ENCODE assay signal across 16 cellular contexts in the genomic region with DNA sequence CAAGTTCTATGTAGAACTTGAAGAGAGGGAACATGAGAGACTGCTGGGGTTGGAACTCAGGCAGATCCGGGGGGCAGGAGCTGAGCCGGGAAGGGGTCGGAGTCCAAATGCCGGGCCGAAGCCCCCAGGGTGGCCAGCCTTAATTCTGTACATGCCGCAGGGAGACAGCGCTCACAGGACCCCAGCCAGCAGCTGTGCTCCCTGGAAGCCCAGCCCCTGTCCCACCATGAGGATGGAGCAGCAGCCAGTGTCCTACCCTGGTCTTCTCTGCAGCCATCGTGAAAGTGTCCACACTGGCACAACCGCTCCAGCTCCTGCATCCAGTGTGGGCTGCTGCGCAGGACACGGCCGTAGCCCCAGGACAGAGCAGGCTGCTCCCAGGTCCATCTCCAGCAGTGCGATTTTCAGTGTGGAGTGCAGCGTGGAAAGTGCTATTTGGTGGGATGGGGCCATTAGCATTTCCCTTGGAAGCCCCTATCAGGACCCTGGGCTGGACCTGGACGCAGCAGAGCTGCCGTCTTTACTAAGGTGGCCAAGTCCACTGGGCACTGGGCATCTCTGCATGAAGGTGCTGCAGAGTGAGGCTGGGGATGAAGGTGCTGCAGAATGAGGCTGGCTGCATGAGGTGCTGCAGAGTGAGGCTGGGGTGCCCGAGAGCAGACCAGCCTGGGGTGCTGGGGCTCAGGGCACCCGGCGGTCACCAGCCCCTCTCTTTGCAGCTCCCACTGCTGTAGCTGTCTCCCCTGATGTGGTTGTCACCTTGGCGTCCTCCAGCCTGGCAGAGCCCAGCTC.
DNase-seq lines count a peak whose midpoint lies in the region; ATAC-seq and TF ChIP-seq lines count a peak whose summit lies in the region.
"Had no signal": no experiment of that assay in that cellular context is flagged by ENCODE, and none has a peak within 500 bp of the region (broad histone marks: within the 10 kb centered on the region; RNA-seq: fewer than 3 reads in every experiment).

No MANE protein-coding gene starts in this region.

- no peak overlapping the region for H4K8ac ChIP-seq in neuronal stem cell (ENCODE audit: low read depth, low read length)

- no peak overlapping the region for H3K4me3 Mint-ChIP-seq in chondrocyte (ENCODE audit: unreplicated experiment)
- H3K4me3 Mint-ChIP-seq: CD4-positive, alpha-beta T cell had no signal

- no peaks in the 10 kb centered on the region for H3K79me1 ChIP-seq in neuronal stem cell (ENCODE audit: low read depth, low read length)

- H3K23ac ChIP-seq in neuronal stem cell (ENCODE audit: low read depth, low read length, poor library complexity), result peak overlapping the region; percentile 90

- H2BK12ac ChIP-seq in neuronal stem cell (ENCODE audit: low read length), result no peak overlapping the region

- intact Hi-C loops in upper lobe of right lung (cut with DNase I), result no loop called here

- no peak overlapping the region for H3K27ac ChIP-seq in neuronal stem cell (replicated peaks; ENCODE audit: low read length)
- H3K27ac ChIP-seq in upper lobe of right lung, result no peak overlapping the region

- no peaks in the 10 kb centered on the region for H3K27me3 ChIP-seq in H7 (ENCODE audit: control insufficient read depth, insufficient read depth, low read length)
- H3K27me3 ChIP-seq in neuronal stem cell (ENCODE audit: control insufficient read depth in 3 of 3, insufficient read depth in 3 of 3, low read depth in 1 of 3, low read length in 3 of 3), result no peaks in the 10 kb centered on the region
- H3K27me3 ChIP-seq in upper lobe of right lung, result peaks cover 27% of the 10 kb centered on the region
- H3K27me3 ChIP-seq: BE2C had no signal

- peak overlapping the region; percentile 7 for H2BK120ac ChIP-seq in neuronal stem cell (ENCODE audit: low read depth, low read length)

- H3K4me2 ChIP-seq in neuronal stem cell (ENCODE audit: insufficient read depth, low read length, poor library complexity, severe bottlenecking), result no peak overlapping the region

- ATAC-seq in upper lobe of right lung (no peak), HG02759 (IDR thresholded peaks at IDR 0.05; ENCODE audit: unreplicated experiment) (no peak)
- ATAC-seq: K562 had no signal

- H2AFZ ChIP-seq in neuronal stem cell (ENCODE audit: low read length), result no peak overlapping the region

- H3K36me3 ChIP-seq in H7 (replicated peaks; ENCODE audit: control insufficient read depth, insufficient read depth, low read length) (no peaks in the 10 kb centered on the region), neuronal stem cell (replicated peaks in 1 of 2; ENCODE audit: control insufficient read depth in 2 of 2, insufficient read depth in 2 of 2, low read length in 2 of 2) (no peaks in the 10 kb centered on the region), upper lobe of right lung (no peaks in the 10 kb centered on the region)
- H3K36me3 ChIP-seq: BE2C had no signal

- H3K9ac ChIP-seq in neuronal stem cell (ENCODE audit: low read depth, low read length, poor library complexity), result no peak overlapping the region

- H3K9me3 Mint-ChIP-seq in chondrocyte (ENCODE audit: low read depth), result no peaks in the 10 kb centered on the region
- H3K9me3 Mint-ChIP-seq: CD4-positive, alpha-beta T cell had no signal

- H3K4me1 Mint-ChIP-seq in chondrocyte (ENCODE audit: low read depth), result no peaks in the 10 kb centered on the region

- H2BK15ac ChIP-seq in neuronal stem cell (ENCODE audit: low read length), result no peak overlapping the region

- in situ Hi-C loops in GM13976 (cut with MboI; ENCODE audit: low sequenced_read_pairs, unreplicated experiment), result no loop called here

- DNase-seq in H7, result peak; percentile 50
- peak; percentile 68 for DNase-seq in chondrocyte (ENCODE audit: low spot score)
- DNase-seq in neuronal stem cell (ENCODE audit: low spot score), result no peak
- peak; percentile 60 for DNase-seq in upper lobe of right lung
- no peak for DNase-seq in iPS-NIHi7 (ENCODE audit: extremely low spot score)
- no peak for DNase-seq in GM13976 (ENCODE audit: low spot score)
- DNase-seq: ACHN; BE2C; C1 segment of cervical spinal cord; CD4-positive, alpha-beta T cell; DMS79; GDM1; HCEC 1CT; IMR-90 had no signal

- no peak overlapping the region for H4K91ac ChIP-seq in neuronal stem cell (ENCODE audit: low read depth, low read length, poor library complexity)

- peak overlapping the region; percentile 78 for H3K18ac ChIP-seq in neuronal stem cell (ENCODE audit: low read length)

- no peak overlapping the region for H2BK5ac ChIP-seq in neuronal stem cell (ENCODE audit: low read length)

- no peak overlapping the region for H3K14ac ChIP-seq in neuronal stem cell (ENCODE audit: low read length)

- TF ChIP-seq CTCF in chondrocyte (IDR thresholded peaks at IDR 0.05) (no peak), upper lobe of right lung (IDR thresholded peaks at IDR 0.05) (no peak), GM13976 (IDR thresholded peaks at IDR 0.05; ENCODE audit: borderline replicate concordance, control extremely low read depth, extremely low read depth, insufficient read depth, missing control alignments) (no peak)

- H3K27ac Mint-ChIP-seq in chondrocyte (ENCODE audit: unreplicated experiment), result no peak overlapping the region
- H3K27ac Mint-ChIP-seq: CD4-positive, alpha-beta T cell had no signal

- H3K36me3 Mint-ChIP-seq in chondrocyte (ENCODE audit: low read depth), result no peaks in the 10 kb centered on the region

- peaks cover 0 to 2% of the 10 kb centered on the region in 2 donors for H3K4me1 ChIP-seq in neuronal stem cell (ENCODE audit: control insufficient read depth in 2 of 2, insufficient read depth in 1 of 2, low read depth in 1 of 2, low read length in 2 of 2)
- no peaks in the 10 kb centered on the region for H3K4me1 ChIP-seq in upper lobe of right lung
- H3K4me1 ChIP-seq: BE2C had no signal

- peaks cover 11% of the 10 kb centered on the region for H3K27me3 Mint-ChIP-seq in chondrocyte (ENCODE audit: low read depth)

- H3K9me3 ChIP-seq in neuronal stem cell (replicated peaks in 1 of 2; ENCODE audit: control insufficient read depth in 2 of 2, insufficient read depth in 1 of 2, low read depth in 1 of 2, low read length in 2 of 2), result no peaks in the 10 kb centered on the region
- H3K9me3 ChIP-seq in upper lobe of right lung, result no peaks in the 10 kb centered on the region
- H3K9me3 ChIP-seq: BE2C had no signal

- no CpG with 5 or more reads among the region's 20 CpGs for WGBS in neuronal stem cell (ENCODE audit: extremely low coverage in 2 of 2, insufficient read length in 2 of 2, insufficient replicate concordance in 1 of 2), 2 donors

- no peak overlapping the region for H2AK5ac ChIP-seq in neuronal stem cell (ENCODE audit: low read depth, low read length)

- no peak overlapping the region for H3K4ac ChIP-seq in neuronal stem cell (ENCODE audit: low read length)

- H3K4me3 ChIP-seq in H7 (ENCODE audit: insufficient read depth, low read depth, low read length) (no peak overlapping the region), neuronal stem cell (ENCODE audit: low read length in 2 of 2) (no peak overlapping the region), upper lobe of right lung (no peak overlapping the region)
- H3K4me3 ChIP-seq: K562 had no signal

Comparison
In these comparisons a context has a peak if more than half of its experiments do, and no peak if none do; other contexts are left out.
1. DNase-seq: peak in H7 (single experiment), chondrocyte (single experiment) and upper lobe of right lung (single experiment); none in neuronal stem cell (single experiment), iPS-NIHi7 (single experiment) and GM13976 (single experiment).